1 cellular context compared by ENCODE assay signal in genomic region chr17:57016066-57016763, GRCh38.
TF ChIP-seq lines count a peak whose summit lies in the region.

No MANE protein-coding gene starts in this region.

TF ChIP-seq in H1, 55 proteins besides CTCF, POLR2A, EP300 and RAD21:
- TF ChIP-seq USF2 (IDR thresholded peaks at IDR 0.05; ENCODE audit: low read length), result no peak
- peak; percentile 29; the same call in 1 of the 2 replicates for TF ChIP-seq TEAD4 (IDR thresholded peaks at IDR 0.05; ENCODE audit: low read depth, low read length)
